ENCODE assay signal across 27 cellular contexts in the genomic region with DNA sequence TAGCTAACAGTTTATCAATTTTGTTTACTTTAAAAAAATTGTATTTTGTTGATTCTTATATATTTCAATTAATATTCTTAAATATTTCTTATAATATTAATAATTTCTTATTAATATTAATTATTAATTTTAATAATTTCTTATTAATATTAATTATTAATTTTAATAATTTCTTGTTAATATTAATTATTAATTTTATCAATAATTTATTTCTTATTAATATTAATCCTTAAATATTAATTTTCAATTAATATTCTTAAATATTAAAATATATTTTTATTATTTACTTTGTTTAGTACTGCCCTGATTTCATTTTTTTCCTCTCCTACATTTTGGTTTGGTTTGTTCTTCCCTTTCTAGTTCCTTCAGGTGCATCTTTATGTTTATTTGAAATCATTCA.
"Had no signal": no experiment of that assay in that cellular context is flagged by ENCODE, and none has a peak within 500 bp of the region (broad histone marks: within the 10 kb centered on the region; RNA-seq: fewer than 3 reads in every experiment).

No MANE protein-coding gene starts in this region.

- H3K4me2 ChIP-seq: PC-9 had no signal

- H3K4me3 ChIP-seq: adrenal gland, body of pancreas, breast epithelium, K562, PC-9 had no signal

- H3K4me1 ChIP-seq: adrenal gland, body of pancreas, breast epithelium had no signal

- DNase-seq: activated CD4-positive, alpha-beta T cell treated with anti-CD3 and anti-CD28 coated beads for 36 hours; activated CD4-positive, alpha-beta T cell treated with anti-CD3 and anti-CD28 coated beads, Interleukin-2, amount 10 ng/mL, durations not matched to agents 7 days and 5 days; activated CD4-positive, alpha-beta T cell treated with anti-CD3 and anti-CD28 coated beads, Interleukin-2, amount 50 U/mL, for 48 hours; activated CD8-positive, alpha-beta memory T cell treated with anti-CD3 and anti-CD28 coated beads, Interleukin-2, amount 50 U/mL, for 4 hours; activated CD8-positive, alpha-beta T cell treated with anti-CD3 and anti-CD28 coated beads, Interleukin-2, amount 10 ng/mL, durations not matched to agents 7 days and 5 days; activated gamma-delta T cell treated with Interleukin-2 at 50 U/mL for 16 hours; activated naive CD4-positive, alpha-beta T cell treated with anti-CD3 and anti-CD28 coated beads for 36 hours; activated T-cell treated with anti-CD3 and anti-CD28 coated beads for 4 hours; activated T-cell treated with anti-CD3 and anti-CD28 coated beads, Interleukin-2, amount 50 U/mL, for 4 hours; adrenal gland; body of pancreas; NCI-H1105; NCI-H1417 treated with DMSO at 0.1 percent for 48 hours; NCI-H2029; NCI-H345; NCI-H524 treated with DMSO at 0.1 percent for 48 hours; PC-9; Right ventricle myocardium superior; SW 1271; T-helper 1 cell; T-helper 2 cell; T-helper 9 cell had no signal

- H3K27me3 ChIP-seq: adrenal gland, body of pancreas, breast epithelium had no signal

- H3K9me3 ChIP-seq: adrenal gland, body of pancreas, breast epithelium had no signal

- H3K27ac ChIP-seq: adrenal gland, body of pancreas, breast epithelium, PC-9 had no signal

- H3K36me3 ChIP-seq: adrenal gland, breast epithelium had no signal

- FAIRE-seq: astrocyte, K562 had no signal

- ATAC-seq: activated CD4-positive, alpha-beta T cell treated with anti-CD3 and anti-CD28 coated beads for 36 hours; activated CD4-positive, CD25-positive, alpha-beta regulatory T cell treated with anti-CD3 and anti-CD28 coated beads, Interleukin-2, amount 50 U/mL, for 24 hours; activated CD8-positive, alpha-beta T cell treated with anti-CD3 and anti-CD28 coated beads, Interleukin-2, amount 10 ng/mL, durations not matched to agents 7 days and 5 days; activated naive CD4-positive, alpha-beta T cell treated with anti-CD3 and anti-CD28 coated beads, Interleukin-2, amount 50 U/mL, for 72 hours; activated T-cell treated with anti-CD3 and anti-CD28 coated beads, Interleukin-2, amount 50 U/mL, for 4 hours; body of pancreas; K562 had no signal
